15 cellular contexts compared by ENCODE assay signal in genomic region chr13:44160549-44161278, GRCh38.
DNase-seq lines count a peak whose midpoint lies in the region; ATAC-seq, FAIRE-seq and TF ChIP-seq lines count a peak whose summit lies in the region.
"Had no signal": no experiment of that assay in that cellular context is flagged by ENCODE, and none has a peak within 500 bp of the region (broad histone marks: within the 10 kb centered on the region; RNA-seq: fewer than 3 reads in every experiment).

No MANE protein-coding gene starts in this region.

- H3K27me3 Mint-ChIP-seq in brain: peaks cover 16% of the 10 kb centered on the region
- no peaks in the 10 kb centered on the region for H3K27me3 Mint-ChIP-seq in natural killer cell treated with Interleukin-12 subunit alpha and Interleukin-12 subunit beta and Interleukin-15 and Interleukin-18, amount 100 ng/mL, for 72 hours

- no peak overlapping the region for H3K4me3 ChIP-seq in BLaER1
- H3K4me3 ChIP-seq: right lobe of liver had no signal

- intact Hi-C loops in left cardiac atrium (cut with DNase I): no loop called here
- intact Hi-C loops in sciatic nerve (cut with DNase I): no loop called here

- H3K27ac Mint-ChIP-seq in brain: peak overlapping the region in 4 of 5 experiments; percentile 15 to 64 (median 48)
- H3K27ac Mint-ChIP-seq in natural killer cell treated with Interleukin-12 subunit alpha and Interleukin-12 subunit beta and Interleukin-15 and Interleukin-18, amount 100 ng/mL, for 72 hours: no peak overlapping the region
- H3K27ac Mint-ChIP-seq: stimulated activated memory B cell treated with anti-CD40 and anti-IgM and Interleukin-4, amounts not matched to agents 10 μg/mL and 1 μg/mL and 100 μg/mL, for 72 hours had no signal

- H3K4me1 ChIP-seq in BLaER1: peaks cover 17% of the 10 kb centered on the region
- H3K4me1 ChIP-seq: right lobe of liver had no signal

- H3K9ac ChIP-seq in BLaER1: no peak overlapping the region

- H3K36me3 Mint-ChIP-seq in brain: no peaks in the 10 kb centered on the region
- H3K36me3 Mint-ChIP-seq in natural killer cell treated with Interleukin-12 subunit alpha and Interleukin-12 subunit beta and Interleukin-15 and Interleukin-18, amount 100 ng/mL, for 72 hours: no peaks in the 10 kb centered on the region
- H3K36me3 Mint-ChIP-seq: stimulated activated memory B cell treated with anti-CD40 and anti-IgM and Interleukin-4, amounts not matched to agents 10 μg/mL and 1 μg/mL and 100 μg/mL, for 72 hours had no signal

- H3K4me1 Mint-ChIP-seq in brain: peaks cover 44% of the 10 kb centered on the region
- no peaks in the 10 kb centered on the region for H3K4me1 Mint-ChIP-seq in natural killer cell treated with Interleukin-12 subunit alpha and Interleukin-12 subunit beta and Interleukin-15 and Interleukin-18, amount 100 ng/mL, for 72 hours (ENCODE audit: low read depth in 2 of 2)
- H3K4me1 Mint-ChIP-seq: stimulated activated memory B cell treated with anti-CD40 and anti-IgM and Interleukin-4, amounts not matched to agents 10 μg/mL and 1 μg/mL and 100 μg/mL, for 72 hours had no signal

- H3K9me3 ChIP-seq in BLaER1: no peaks in the 10 kb centered on the region
- H3K9me3 ChIP-seq: right lobe of liver had no signal

- no peak for TF ChIP-seq CTCF in brain (conservative IDR thresholded peaks at IDR 0.05)

- ATAC-seq in left cardiac atrium: peak; percentile 24 to 30
- peak; percentile 25 for ATAC-seq in sciatic nerve
- ATAC-seq in natural killer cell treated with Interleukin-12 subunit alpha and Interleukin-12 subunit beta and Interleukin-15 and Interleukin-18, amount 100 ng/mL, for 72 hours: no peak
- no peak for ATAC-seq in HG02970 (IDR thresholded peaks at IDR 0.05; ENCODE audit: low FRiP score, unreplicated experiment)
- ATAC-seq: HepG2; left lobe of liver; right lobe of liver; stimulated activated memory B cell treated with anti-CD40 and anti-IgM and Interleukin-4, amounts not matched to agents 10 μg/mL and 1 μg/mL and 100 μg/mL, for 72 hours had no signal

- H3K4me3 Mint-ChIP-seq in brain: peak overlapping the region in 1 of 5 experiments; percentile 23
- no peak overlapping the region for H3K4me3 Mint-ChIP-seq in natural killer cell treated with Interleukin-12 subunit alpha and Interleukin-12 subunit beta and Interleukin-15 and Interleukin-18, amount 100 ng/mL, for 72 hours
- H3K4me3 Mint-ChIP-seq: stimulated activated memory B cell treated with anti-CD40 and anti-IgM and Interleukin-4, amounts not matched to agents 10 μg/mL and 1 μg/mL and 100 μg/mL, for 72 hours had no signal

- FAIRE-seq in GM19239 (lab: Jason Lieb, UNC): no peak
- FAIRE-seq: H1, HepG2 had no signal

- peaks cover 0 to 3% (median 0%) of the 10 kb centered on the region in 5 experiments for H3K9me3 Mint-ChIP-seq in brain
- no peaks in the 10 kb centered on the region for H3K9me3 Mint-ChIP-seq in natural killer cell treated with Interleukin-12 subunit alpha and Interleukin-12 subunit beta and Interleukin-15 and Interleukin-18, amount 100 ng/mL, for 72 hours
- H3K9me3 Mint-ChIP-seq: stimulated activated memory B cell treated with anti-CD40 and anti-IgM and Interleukin-4, amounts not matched to agents 10 μg/mL and 1 μg/mL and 100 μg/mL, for 72 hours had no signal

- H3K4me2 ChIP-seq in BLaER1: peak overlapping the region; percentile 67

- H3K36me3 ChIP-seq in BLaER1: no peaks in the 10 kb centered on the region
- H3K36me3 ChIP-seq: right lobe of liver had no signal

- no peak overlapping the region for H3K27ac ChIP-seq in BLaER1
- H3K27ac ChIP-seq: right lobe of liver had no signal

- no peaks in the 10 kb centered on the region for H3K27me3 ChIP-seq in BLaER1
- H3K27me3 ChIP-seq: right lobe of liver had no signal

- DNase-seq in left cardiac atrium: no peak
- DNase-seq in sciatic nerve (ENCODE audit: low spot score): no peak
- DNase-seq in GM19239 (ENCODE audit: insufficient read length, low spot score): no peak
- no peak for DNase-seq in natural killer cell treated with Interleukin-12 subunit alpha and Interleukin-12 subunit beta and Interleukin-15 and Interleukin-18, amount 100 ng/mL, for 72 hours (ENCODE audit: low spot score)
- DNase-seq in DMS53 (lab: John Stamatoyannopoulos, UW): no peak
- DNase-seq: Calu3, NCI-H1092, right lobe of liver had no signal

- H4K20me1 ChIP-seq in BLaER1: no peaks in the 10 kb centered on the region

Comparison
In these comparisons a context has a peak if more than half of its experiments do, and no peak if none do; other contexts are left out.
1. H3K27ac Mint-ChIP-seq: peak in brain (4 of 5); none in natural killer cell treated with Interleukin-12 subunit alpha and Interleukin-12 subunit beta and Interleukin-15 and Interleukin-18, amount 100 ng/mL, for 72 hours (0 of 2).
2. ATAC-seq: peak in left cardiac atrium (2 of 2) and sciatic nerve (single experiment); none in natural killer cell treated with Interleukin-12 subunit alpha and Interleukin-12 subunit beta and Interleukin-15 and Interleukin-18, amount 100 ng/mL, for 72 hours (0 of 2) and HG02970 (single experiment).